9 cellular contexts compared by ENCODE assay signal in genomic region chr13:46640843-46641242, GRCh38.
DNase-seq lines count a peak whose midpoint lies in the region; ATAC-seq, FAIRE-seq and TF ChIP-seq lines count a peak whose summit lies in the region.
"Had no signal": no experiment of that assay in that cellular context is flagged by ENCODE, and none has a peak within 500 bp of the region (broad histone marks: within the 10 kb centered on the region; RNA-seq: fewer than 3 reads in every experiment).

No MANE protein-coding gene starts in this region.

- intact Hi-C loops in kidney (cut with DNase I): no loop called here

- H3K27me3 ChIP-seq in brain microvascular endothelial cell (replicated peaks): no peaks in the 10 kb centered on the region
- H3K27me3 ChIP-seq in subcutaneous abdominal adipose tissue (ENCODE audit: control insufficient read depth in 5 of 5, insufficient read depth in 4 of 5, low read length in 5 of 5): no peaks in the 10 kb centered on the region

- in situ Hi-C loops in brain microvascular endothelial cell (cut with HindIII; ENCODE audit: low pct_ligation_motif_present, low sequenced_read_pairs): no loop called here

- TF ChIP-seq CTCF in brain microvascular endothelial cell (IDR thresholded peaks at IDR 0.05; ENCODE audit: low read depth, low read length, missing control alignments) (no peak), kidney (IDR thresholded peaks at IDR 0.05; ENCODE audit: borderline replicate concordance, extremely low read depth, insufficient read depth) (no peak)

- H3K4me1 ChIP-seq in kidney (ENCODE audit: control insufficient read depth in 1 of 2, insufficient read depth in 1 of 2, low read depth in 1 of 2, low read length in 2 of 2) (peaks cover 34 to 37% of the 10 kb centered on the region in 2 donors), subcutaneous abdominal adipose tissue (ENCODE audit: control insufficient read depth in 5 of 5, insufficient read depth in 5 of 5, low read length in 5 of 5) (peaks cover 2 to 43% (median 20%) of the 10 kb centered on the region in 5 donors)

- no peaks in the 10 kb centered on the region for H3K9me3 ChIP-seq in kidney (ENCODE audit: control insufficient read depth in 1 of 2, low read length in 2 of 2)
- H3K9me3 ChIP-seq in subcutaneous abdominal adipose tissue (ENCODE audit: control insufficient read depth in 5 of 5, low read length in 5 of 5): no peaks in the 10 kb centered on the region

- H3K9ac ChIP-seq in kidney (ENCODE audit: low read length in 2 of 2): no peak overlapping the region
- no peak overlapping the region for H3K9ac ChIP-seq in subcutaneous abdominal adipose tissue (ENCODE audit: low read length in 5 of 5)

- no peak for ATAC-seq in GM21786 (IDR thresholded peaks at IDR 0.05; ENCODE audit: unreplicated experiment)

- no peaks in the 10 kb centered on the region for H3K36me3 ChIP-seq in brain microvascular endothelial cell (replicated peaks)
- no peaks in the 10 kb centered on the region for H3K36me3 ChIP-seq in kidney (ENCODE audit: control insufficient read depth in 1 of 2, insufficient read depth in 2 of 2, low read length in 2 of 2)
- H3K36me3 ChIP-seq in subcutaneous abdominal adipose tissue (ENCODE audit: control insufficient read depth in 5 of 5, insufficient read depth in 5 of 5, low read length in 5 of 5): no peaks in the 10 kb centered on the region

- DNase-seq in HK-2 (ENCODE audit: unreplicated experiment): peak; percentile 28
- peak; percentile 55 for DNase-seq in brain microvascular endothelial cell
- no peak for DNase-seq in kidney
- no peak for DNase-seq in HUDEP-2 (lab: John Stamatoyannopoulos, UW; ENCODE audit: unreplicated experiment in 76 of 76)
- no peak for DNase-seq in NCI-H187 (lab: John Stamatoyannopoulos, UW)
- DNase-seq: activated CD4-positive, CD25-positive, alpha-beta regulatory T cell; activated naive CD8-positive, alpha-beta T cell treated with anti-CD3 and anti-CD28 coated beads, Interleukin-2, amount 10 ng/mL, durations not matched to agents 7 days and 5 days had no signal

- H3K4me3 ChIP-seq in brain microvascular endothelial cell (ENCODE audit: low read depth, low read length) (no peak overlapping the region), kidney (ENCODE audit: low read length in 2 of 2) (no peak overlapping the region), subcutaneous abdominal adipose tissue (ENCODE audit: low read depth in 1 of 5, low read length in 5 of 5) (peak overlapping the region in 2 of 5 donors; percentile 52 to 65)

- H3K27ac ChIP-seq in brain microvascular endothelial cell (peak overlapping the region; percentile 50), kidney (ENCODE audit: low read depth in 2 of 2, low read length in 2 of 2) (peak overlapping the region; percentile 5 to 51), subcutaneous abdominal adipose tissue (ENCODE audit: low read depth, low read length) (peak overlapping the region; percentile 32)

- FAIRE-seq in kidney (lab: Jason Lieb, UNC): no peak

Comparison
In these comparisons a context has a peak if more than half of its experiments do, and no peak if none do; other contexts are left out.
1. DNase-seq: peak in HK-2 (single experiment) and brain microvascular endothelial cell (single experiment); none in kidney (single experiment), HUDEP-2 (0 of 76) and NCI-H187 (0 of 2).
2. Peak in every context shown above with its lines, with median percentiles within 50 percentile points of each other: H3K27ac ChIP-seq.